7 cellular contexts compared by ENCODE assay signal in genomic region chr9:93962561-93963440, GRCh38. TPM values are rescaled to one million over a fixed set of nuclear protein-coding genes. Genes with fewer than 3 reads are reported as not detected.
A peak's percentile ranks its signal among the peaks of the same experiment; 100 is the strongest.
DNase-seq lines count a peak whose midpoint lies in the region; ATAC-seq and TF ChIP-seq lines count a peak whose summit lies in the region.

No MANE protein-coding gene starts in this region.

- POLR2A ChIA-PET in activated naive CD8-positive, alpha-beta T cell treated with anti-CD3 and anti-CD28 coated beads, Interleukin-2, amount 10 ng/mL, durations not matched to agents 7 days and 5 days (lab: Charles Lee), result interaction anchor here (0.6 to 1.2 kb wide), 2 partner anchors 280 to 872 kb away, joined by 3 read pairs; no protein-coding TSS in a partner anchor

- H3K36me3 ChIP-seq in cardiac muscle cell (no peaks in the 10 kb centered on the region), aorta (ENCODE audit: control insufficient read depth in 1 of 2, insufficient read depth in 2 of 2, low read length in 1 of 2) (no peaks in the 10 kb centered on the region)

- in situ Hi-C loops in GM13977 (cut with MboI; ENCODE audit: low pct_unique_long_range_greater_than_20kb, low sequenced_read_pairs, unreplicated experiment), result loop anchor here (25.0 kb wide), 1 partner anchor 276 kb away; no protein-coding TSS in a partner anchor

- intact Hi-C loops in aorta (cut with DNase I), result loop anchor here (2.0 to 10.0 kb wide), 4 partner anchors 136 to 1542 kb away; no protein-coding TSS in a partner anchor

- H3K4me3 Mint-ChIP-seq in activated naive CD8-positive, alpha-beta T cell treated with anti-CD3 and anti-CD28 coated beads, Interleukin-2, amount 10 ng/mL, durations not matched to agents 7 days and 5 days, result no peak overlapping the region

- H3K4me1 Mint-ChIP-seq in activated naive CD8-positive, alpha-beta T cell treated with anti-CD3 and anti-CD28 coated beads, Interleukin-2, amount 10 ng/mL, durations not matched to agents 7 days and 5 days, result peaks cover 28% of the 10 kb centered on the region

- H3K9me3 Mint-ChIP-seq in activated naive CD8-positive, alpha-beta T cell treated with anti-CD3 and anti-CD28 coated beads, Interleukin-2, amount 10 ng/mL, durations not matched to agents 7 days and 5 days, result no peaks in the 10 kb centered on the region

- H3K9me3 ChIP-seq in cardiac muscle cell (ENCODE audit: low read depth) (no peaks in the 10 kb centered on the region), aorta (ENCODE audit: control insufficient read depth, low read length) (no peaks in the 10 kb centered on the region)

- no peak overlapping the region for H3K27ac Mint-ChIP-seq in activated naive CD8-positive, alpha-beta T cell treated with anti-CD3 and anti-CD28 coated beads, Interleukin-2, amount 10 ng/mL, durations not matched to agents 7 days and 5 days

- peak; percentile 89 for DNase-seq in GM13977 (ENCODE audit: low spot score)
- DNase-seq in NCI-H1417 (lab: John Stamatoyannopoulos, UW), result peak; percentile 82 to 95 (median 83)
- peak; percentile 77 for DNase-seq in SW480 (ENCODE audit: low spot score)
- peak; percentile 72 for DNase-seq in activated naive CD8-positive, alpha-beta T cell treated with anti-CD3 and anti-CD28 coated beads, Interleukin-2, amount 10 ng/mL, durations not matched to agents 7 days and 5 days
- peak; percentile 92 to 93 for DNase-seq in cardiac muscle cell (ENCODE audit: low read depth in 1 of 2, low spot score in 1 of 2)
- peak; percentile 22 for DNase-seq in pulmonary artery endothelial cell (ENCODE audit: low read depth, low spot score)
- peak; percentile 87 to 90 for DNase-seq in aorta

- H3K4me3 ChIP-seq in cardiac muscle cell (no peak overlapping the region), aorta (ENCODE audit: low read length in 2 of 2) (no peak overlapping the region)

- H3K4me1 ChIP-seq in cardiac muscle cell (ENCODE audit: low read depth) (no peaks in the 10 kb centered on the region), aorta (ENCODE audit: control insufficient read depth in 1 of 2, insufficient read depth in 2 of 2, low read length in 2 of 2) (no peaks in the 10 kb centered on the region)

- peak; percentile 50 for ATAC-seq in activated naive CD8-positive, alpha-beta T cell treated with anti-CD3 and anti-CD28 coated beads, Interleukin-2, amount 10 ng/mL, durations not matched to agents 7 days and 5 days (ENCODE audit: low read depth)
- peak; percentile 90 for ATAC-seq in aorta (ENCODE audit: low FRiP score)

- TF ChIP-seq CTCF in GM13977 (IDR thresholded peaks at IDR 0.05; ENCODE audit: extremely low read depth, insufficient read depth, missing control alignments) (peak; percentile 76), cardiac muscle cell (IDR thresholded peaks at IDR 0.05; ENCODE audit: low read depth, low read length) (peak; percentile 80)

- no peaks in the 10 kb centered on the region for H3K36me3 Mint-ChIP-seq in activated naive CD8-positive, alpha-beta T cell treated with anti-CD3 and anti-CD28 coated beads, Interleukin-2, amount 10 ng/mL, durations not matched to agents 7 days and 5 days

- H3K27me3 ChIP-seq in cardiac muscle cell (peaks cover 59% of the 10 kb centered on the region), aorta (ENCODE audit: control insufficient read depth in 1 of 2, insufficient read depth in 2 of 2, low read length in 1 of 2) (no peaks in the 10 kb centered on the region)

- H3K27ac ChIP-seq in cardiac muscle cell (no peak overlapping the region), aorta (ENCODE audit: low read depth in 1 of 2, low read length in 2 of 2) (no peak overlapping the region)

- 18 to 20% methylated on average over 22 of the region's 22 CpGs for WGBS in aorta, 2 donors

- H3K27me3 Mint-ChIP-seq in activated naive CD8-positive, alpha-beta T cell treated with anti-CD3 and anti-CD28 coated beads, Interleukin-2, amount 10 ng/mL, durations not matched to agents 7 days and 5 days, result peaks cover 47% of the 10 kb centered on the region

RNA-seq across cellular contexts. Expression of gene BARX1, which starts 7.6 kb away (rescaled TPM):
- 1 to 10 TPM; 1.1 to 1.4 TPM for total RNA-seq in activated naive CD8-positive, alpha-beta T cell treated with anti-CD3 and anti-CD28 coated beads, Interleukin-2, amount 10 ng/mL, durations not matched to agents 7 days and 5 days
- total RNA-seq in cardiac muscle cell (0.24 TPM in 1 of 2 replicates, not detected in the other), pulmonary artery endothelial cell (not detected in 2 replicates), aorta (under 1 TPM; 0.23 to 0.27 TPM)
- polyA plus RNA-seq in cardiac muscle cell (0.17 and 0.30 TPM in 2 replicates), aorta (not detected)

Comparison
In these comparisons a context has a peak if more than half of its experiments do, and no peak if none do; other contexts are left out.
1. DNase-seq: peak in every context shown above with its lines; median percentile 92 in cardiac muscle cell; 89 in GM13977; 88 in aorta; 83 in NCI-H1417; 77 in SW480; 72 in activated naive CD8-positive, alpha-beta T cell treated with anti-CD3 and anti-CD28 coated beads, Interleukin-2, amount 10 ng/mL, durations not matched to agents 7 days and 5 days; 22 in pulmonary artery endothelial cell.